Comparison of ENCODE assay signal across 11 cellular contexts in the genomic region with DNA sequence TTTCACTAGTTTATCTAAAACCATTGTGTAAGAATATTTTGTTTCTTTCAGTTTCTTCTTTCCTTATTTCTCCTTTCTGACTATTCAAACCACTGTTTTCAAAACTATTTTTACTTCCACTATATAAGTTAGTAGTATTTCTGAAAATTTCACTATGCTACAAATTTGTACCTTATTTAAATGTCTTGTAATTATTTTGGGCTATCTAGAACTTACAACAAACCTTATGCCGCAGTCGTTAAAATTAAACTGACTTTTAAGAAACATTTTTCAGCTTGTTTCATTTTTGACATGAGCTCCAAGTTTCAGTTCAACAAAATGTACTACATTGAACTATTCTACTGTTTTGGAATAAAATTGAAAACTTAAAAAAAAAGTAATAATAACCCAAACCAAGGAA. TPM values are rescaled to one million over a fixed set of nuclear protein-coding genes. Genes with fewer than 3 reads are reported as not detected.
A peak's percentile ranks its signal among the peaks of the same experiment; 100 is the strongest.
DNase-seq lines count a peak whose midpoint lies in the region; ATAC-seq and TF ChIP-seq lines count a peak whose summit lies in the region.
"Had no signal": no experiment of that assay in that cellular context is flagged by ENCODE, and none has a peak within 500 bp of the region (broad histone marks: within the 10 kb centered on the region; RNA-seq: fewer than 3 reads in every experiment).

No MANE protein-coding gene starts in this region.

- no peak for TF ChIP-seq CTCF in WTC11 (IDR thresholded peaks at IDR 0.05)

- DNase-seq in T1000 (lab: John Stamatoyannopoulos, UW) (no peak), cerebellar cortex (ENCODE audit: low spot score) (no peak), WTC11 (ENCODE audit: low spot score) (no peak)
- no peak for DNase-seq in activated CD4-positive, alpha-beta T cell treated with anti-CD3 and anti-CD28 coated beads, Interleukin-2, amount 10 ng/mL, durations not matched to agents 24 days and 14 days
- DNase-seq: activated naive CD8-positive, alpha-beta T cell treated with anti-CD3 and anti-CD28 coated beads, Interleukin-2, amount 10 ng/mL, durations not matched to agents 7 days and 5 days; NCI-H1092 treated with DMSO at 0.1 percent for 48 hours had no signal

- no peaks in the 10 kb centered on the region for H3K36me3 Mint-ChIP-seq in WTC11
- H3K36me3 Mint-ChIP-seq in activated CD4-positive, alpha-beta T cell treated with anti-CD3 and anti-CD28 coated beads, Interleukin-2, amount 10 ng/mL, durations not matched to agents 24 days and 14 days (ENCODE audit: low read depth), result no peaks in the 10 kb centered on the region
- H3K36me3 Mint-ChIP-seq: activated naive CD8-positive, alpha-beta T cell treated with anti-CD3 and anti-CD28 coated beads, Interleukin-2, amount 10 ng/mL, durations not matched to agents 7 days and 5 days had no signal

- H3K9me3 Mint-ChIP-seq in WTC11, result no peaks in the 10 kb centered on the region
- H3K9me3 Mint-ChIP-seq in activated CD4-positive, alpha-beta T cell treated with anti-CD3 and anti-CD28 coated beads, Interleukin-2, amount 10 ng/mL, durations not matched to agents 24 days and 14 days, result no peaks in the 10 kb centered on the region
- H3K9me3 Mint-ChIP-seq: activated naive CD8-positive, alpha-beta T cell treated with anti-CD3 and anti-CD28 coated beads, Interleukin-2, amount 10 ng/mL, durations not matched to agents 7 days and 5 days had no signal

- intact Hi-C loops in activated CD4-positive, alpha-beta T cell treated with anti-CD3 and anti-CD28 coated beads, Interleukin-2, amount 10 ng/mL, durations not matched to agents 24 days and 14 days (cut with micrococcal nuclease), result no loop called here

- peaks cover 37% of the 10 kb centered on the region for H3K4me1 ChIP-seq in mononuclear cell (ENCODE audit: insufficient read depth, low read length)

- CTCF ChIA-PET in WTC11 (lab: Charles Lee), result no interaction called here

- no peaks in the 10 kb centered on the region for H3K27me3 ChIP-seq in mononuclear cell (ENCODE audit: insufficient read depth, low read length)

- no peak overlapping the region for H3K4me3 Mint-ChIP-seq in WTC11
- H3K4me3 Mint-ChIP-seq in activated CD4-positive, alpha-beta T cell treated with anti-CD3 and anti-CD28 coated beads, Interleukin-2, amount 10 ng/mL, durations not matched to agents 24 days and 14 days, result no peak overlapping the region
- H3K4me3 Mint-ChIP-seq: activated naive CD8-positive, alpha-beta T cell treated with anti-CD3 and anti-CD28 coated beads, Interleukin-2, amount 10 ng/mL, durations not matched to agents 7 days and 5 days had no signal

- POLR2A ChIA-PET in WTC11 (lab: Charles Lee), result no interaction called here

- H3K4me3 ChIP-seq in mononuclear cell (ENCODE audit: low read length), result peak overlapping the region; percentile 41

- H3K9me3 ChIP-seq in mononuclear cell (ENCODE audit: low read depth, low read length), result no peaks in the 10 kb centered on the region

- H3K4me1 Mint-ChIP-seq in WTC11, result peaks cover 6% of the 10 kb centered on the region
- H3K4me1 Mint-ChIP-seq in activated CD4-positive, alpha-beta T cell treated with anti-CD3 and anti-CD28 coated beads, Interleukin-2, amount 10 ng/mL, durations not matched to agents 24 days and 14 days, result no peaks in the 10 kb centered on the region
- H3K4me1 Mint-ChIP-seq: activated naive CD8-positive, alpha-beta T cell treated with anti-CD3 and anti-CD28 coated beads, Interleukin-2, amount 10 ng/mL, durations not matched to agents 7 days and 5 days had no signal

- peak; percentile 71 for ATAC-seq in GM18909 (IDR thresholded peaks at IDR 0.05; ENCODE audit: poor library complexity, unreplicated experiment)
- peak; percentile 72 for ATAC-seq in GM21825 (IDR thresholded peaks at IDR 0.05; ENCODE audit: unreplicated experiment)
- peak; percentile 85 for ATAC-seq in HG03432 (IDR thresholded peaks at IDR 0.05; ENCODE audit: unreplicated experiment)
- no peak for ATAC-seq in WTC11

- H3K27ac Mint-ChIP-seq in WTC11, result no peak overlapping the region
- H3K27ac Mint-ChIP-seq in activated CD4-positive, alpha-beta T cell treated with anti-CD3 and anti-CD28 coated beads, Interleukin-2, amount 10 ng/mL, durations not matched to agents 24 days and 14 days, result no peak overlapping the region
- H3K27ac Mint-ChIP-seq: activated naive CD8-positive, alpha-beta T cell treated with anti-CD3 and anti-CD28 coated beads, Interleukin-2, amount 10 ng/mL, durations not matched to agents 7 days and 5 days had no signal

- no peaks in the 10 kb centered on the region for H3K27me3 Mint-ChIP-seq in WTC11 (ENCODE audit: low read depth)
- peaks cover 9% of the 10 kb centered on the region for H3K27me3 Mint-ChIP-seq in activated CD4-positive, alpha-beta T cell treated with anti-CD3 and anti-CD28 coated beads, Interleukin-2, amount 10 ng/mL, durations not matched to agents 24 days and 14 days

TF ChIP-seq in WTC11, 78 proteins besides CTCF, POLR2A, EP300 and RAD21:
- TF ChIP-seq, protein P1, sequence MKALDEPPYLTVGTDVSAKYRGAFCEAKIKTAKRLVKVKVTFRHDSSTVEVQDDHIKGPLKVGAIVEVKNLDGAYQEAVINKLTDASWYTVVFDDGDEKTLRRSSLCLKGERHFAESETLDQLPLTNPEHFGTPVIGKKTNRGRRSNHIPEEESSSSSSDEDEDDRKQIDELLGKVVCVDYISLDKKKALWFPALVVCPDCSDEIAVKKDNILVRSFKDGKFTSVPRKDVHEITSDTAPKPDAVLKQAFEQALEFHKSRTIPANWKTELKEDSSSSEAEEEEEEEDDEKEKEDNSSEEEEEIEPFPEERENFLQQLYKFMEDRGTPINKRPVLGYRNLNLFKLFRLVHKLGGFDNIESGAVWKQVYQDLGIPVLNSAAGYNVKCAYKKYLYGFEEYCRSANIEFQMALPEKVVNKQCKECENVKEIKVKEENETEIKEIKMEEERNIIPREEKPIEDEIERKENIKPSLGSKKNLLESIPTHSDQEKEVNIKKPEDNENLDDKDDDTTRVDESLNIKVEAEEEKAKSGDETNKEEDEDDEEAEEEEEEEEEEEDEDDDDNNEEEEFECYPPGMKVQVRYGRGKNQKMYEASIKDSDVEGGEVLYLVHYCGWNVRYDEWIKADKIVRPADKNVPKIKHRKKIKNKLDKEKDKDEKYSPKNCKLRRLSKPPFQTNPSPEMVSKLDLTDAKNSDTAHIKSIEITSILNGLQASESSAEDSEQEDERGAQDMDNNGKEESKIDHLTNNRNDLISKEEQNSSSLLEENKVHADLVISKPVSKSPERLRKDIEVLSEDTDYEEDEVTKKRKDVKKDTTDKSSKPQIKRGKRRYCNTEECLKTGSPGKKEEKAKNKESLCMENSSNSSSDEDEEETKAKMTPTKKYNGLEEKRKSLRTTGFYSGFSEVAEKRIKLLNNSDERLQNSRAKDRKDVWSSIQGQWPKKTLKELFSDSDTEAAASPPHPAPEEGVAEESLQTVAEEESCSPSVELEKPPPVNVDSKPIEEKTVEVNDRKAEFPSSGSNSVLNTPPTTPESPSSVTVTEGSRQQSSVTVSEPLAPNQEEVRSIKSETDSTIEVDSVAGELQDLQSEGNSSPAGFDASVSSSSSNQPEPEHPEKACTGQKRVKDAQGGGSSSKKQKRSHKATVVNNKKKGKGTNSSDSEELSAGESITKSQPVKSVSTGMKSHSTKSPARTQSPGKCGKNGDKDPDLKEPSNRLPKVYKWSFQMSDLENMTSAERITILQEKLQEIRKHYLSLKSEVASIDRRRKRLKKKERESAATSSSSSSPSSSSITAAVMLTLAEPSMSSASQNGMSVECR (CRISPR knock-in tag; IDR thresholded peaks at IDR 0.05; ENCODE audit: borderline replicate concordance), result no peak
- TF ChIP-seq ESRRA (CRISPR knock-in tag; IDR thresholded peaks at IDR 0.05; ENCODE audit: borderline replicate concordance), result no peak
- TF ChIP-seq ELF4 (CRISPR knock-in tag; IDR thresholded peaks at IDR 0.05; ENCODE audit: low read depth), result no peak

RNA-seq across cellular contexts. Expression of gene TFEC, which starts 1.8 kb away (rescaled TPM):
- total RNA-seq in mononuclear cell (7.8 TPM), WTC11 (2021) (0.07 to 0.17 TPM in 2 of 3 replicates, not detected in the other)
- not detected in 2 replicates for total RNA-seq in activated CD4-positive, alpha-beta T cell treated with anti-CD3 and anti-CD28 coated beads, Interleukin-2, amount 10 ng/mL, durations not matched to agents 24 days and 14 days
- total RNA-seq: osteocyte had no signal
